In genomic region chr19:46412983-46413261, GRCh38 we compare ENCODE assay signal across 9 cellular contexts. TPM values are rescaled to one million over a fixed set of nuclear protein-coding genes. Genes with fewer than 3 reads are reported as not detected.
A peak's percentile ranks its signal among the peaks of the same experiment; 100 is the strongest.
DNase-seq lines count a peak whose midpoint lies in the region; ATAC-seq and TF ChIP-seq lines count a peak whose summit lies in the region.
"Had no signal": no experiment of that assay in that cellular context is flagged by ENCODE, and none has a peak within 500 bp of the region (broad histone marks: within the 10 kb centered on the region; RNA-seq: fewer than 3 reads in every experiment).

No MANE protein-coding gene starts in this region.

- no peak for ATAC-seq in GM21786 (IDR thresholded peaks at IDR 0.05; ENCODE audit: unreplicated experiment)

- H3K4me1 ChIP-seq in HUES48 (ENCODE audit: control insufficient read depth, insufficient read depth, low read length) = peaks cover 15% of the 10 kb centered on the region

- H3K36me3 ChIP-seq in HUES48 (ENCODE audit: control insufficient read depth, insufficient read depth, low read length) = peaks cover 9% of the 10 kb centered on the region
- H3K36me3 ChIP-seq in kidney epithelial cell (ENCODE audit: control insufficient read depth, insufficient read depth, low read length) = no peaks in the 10 kb centered on the region

- no peak for TF ChIP-seq CTCF in kidney epithelial cell (IDR thresholded peaks at IDR 0.05; ENCODE audit: insufficient read depth, low read length, poor library complexity, severe bottlenecking)

- DNase-seq in kidney epithelial cell (ENCODE audit: low read depth) = no peak
- DNase-seq in T-helper 2 cell = no peak
- no peak for DNase-seq in Kasumi-1 (lab: John Stamatoyannopoulos, UW)
- no peak for DNase-seq in GDM1 (lab: John Stamatoyannopoulos, UW)
- DNase-seq: NCI-H69 had no signal

- H3K4me3 ChIP-seq in HUES48 (ENCODE audit: low read depth, low read length) (peak overlapping the region; percentile 92), kidney epithelial cell (ENCODE audit: low read depth, low read length) (peak overlapping the region; percentile 49), skin epidermis (peak overlapping the region; percentile 17 to 43 (median 30))

- H3K9ac ChIP-seq in HUES48 (ENCODE audit: low read depth, low read length) = peak overlapping the region; percentile 74

- H3K27ac ChIP-seq in HUES48 (ENCODE audit: low read depth, low read length) = peak overlapping the region; percentile 84
- peak overlapping the region; percentile 19 for H3K27ac ChIP-seq in cingulate gyrus (ENCODE audit: low read depth, low read length)
- peak overlapping the region in 16 of 21 experiments; percentile 10 to 76 (median 37) for H3K27ac ChIP-seq in skin epidermis

- no peaks in the 10 kb centered on the region for H3K9me3 ChIP-seq in HUES48 (ENCODE audit: control insufficient read depth, insufficient read depth, low read length)

- peaks cover 13% of the 10 kb centered on the region; the same call in 1 of the 2 replicates for H3K27me3 ChIP-seq in HUES48 (ENCODE audit: control insufficient read depth, insufficient read depth, low read length)
- H3K27me3 ChIP-seq in kidney epithelial cell (ENCODE audit: control insufficient read depth, insufficient read depth, low read length) = no peaks in the 10 kb centered on the region

RNA-seq across cellular contexts. Expression of gene CCDC8, which starts 0.4 kb away (rescaled TPM):
- 21.8 and 22.2 TPM in 2 replicates for total RNA-seq in kidney epithelial cell

RNA-seq across cellular contexts. Expression of gene PNMA8C, which starts 15.8 kb away (rescaled TPM):
- 0.25 and 0.27 TPM in 2 replicates for total RNA-seq in kidney epithelial cell

RNA-seq across cellular contexts. Expression of gene PNMA8A, which starts 58.4 kb away (rescaled TPM):
- total RNA-seq in kidney epithelial cell = 10.3 and 11.8 TPM in 2 replicates

Comparison
In these comparisons a context has a peak if more than half of its experiments do, and no peak if none do; other contexts are left out.
1. H3K27ac ChIP-seq: peak in every context shown above with its lines; median percentile 84 in HUES48; 37 in skin epidermis; 19 in cingulate gyrus.
2. H3K4me3 ChIP-seq: peak in every context shown above with its lines; median percentile 92 in HUES48; 49 in kidney epithelial cell; 30 in skin epidermis.